In the genomic region with DNA sequence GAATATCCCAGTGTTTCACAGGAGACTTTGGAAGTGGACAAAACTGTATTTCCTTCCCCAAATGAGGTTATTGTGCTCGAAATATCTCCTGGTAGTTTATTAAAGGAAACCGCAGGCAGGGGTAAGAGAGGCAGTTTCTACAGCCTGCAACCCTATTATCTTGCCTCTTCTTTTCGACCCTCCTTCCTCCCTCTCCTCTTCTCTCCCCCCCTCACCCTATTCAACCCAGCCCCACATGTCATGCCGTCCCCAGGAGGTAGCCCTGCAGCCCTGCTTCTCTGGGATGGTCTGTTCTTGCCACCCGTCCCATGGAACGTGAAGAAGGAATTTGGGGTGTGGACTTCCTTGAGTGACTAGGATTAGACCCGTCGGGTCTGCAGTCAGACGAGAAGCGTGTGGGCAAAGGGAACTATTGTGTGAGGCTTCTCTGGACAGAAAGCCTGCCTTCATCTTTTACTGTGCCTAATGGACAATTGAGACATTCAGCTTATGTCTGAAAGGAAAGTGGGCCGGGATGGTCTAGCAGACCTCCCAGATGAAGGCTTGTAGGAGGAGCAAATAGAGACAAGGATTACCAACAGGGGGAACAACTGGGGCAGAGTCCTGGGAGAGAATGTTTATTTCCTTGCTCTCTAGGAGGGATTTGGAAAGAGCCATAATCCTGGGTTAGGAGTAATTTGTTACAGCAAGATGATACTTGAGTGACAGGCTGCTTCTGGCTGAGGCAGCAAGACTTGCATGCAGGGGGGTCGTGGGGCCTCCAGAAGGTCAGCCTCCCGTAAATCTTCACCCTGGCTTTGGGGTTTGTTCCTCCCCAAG, we compare ENCODE assay signal across 1 cellular context.
TF ChIP-seq lines count a peak whose summit lies in the region.

No MANE protein-coding gene starts in this region.

TF ChIP-seq in endothelial cell of umbilical vein, 7 proteins besides CTCF, POLR2A, EP300 and RAD21 (continued from another document):
- TF ChIP-seq JUN (IDR thresholded peaks at IDR 0.05; ENCODE audit: borderline replicate concordance, insufficient read depth, insufficient read length, low read depth) = no peak
- no peak for TF ChIP-seq GATA2 (IDR thresholded peaks at IDR 0.05; ENCODE audit: insufficient read depth, insufficient read length, low read depth, low read length)
- no peak for TF ChIP-seq MAX (IDR thresholded peaks at IDR 0.05; ENCODE audit: insufficient read depth, insufficient read length)
- no peak for TF ChIP-seq POLR2AphosphoS5 (IDR thresholded peaks at IDR 0.05; ENCODE audit: insufficient read depth, low read depth, low read length)
